ENCODE assay signal across 28 cellular contexts in the genomic region with DNA sequence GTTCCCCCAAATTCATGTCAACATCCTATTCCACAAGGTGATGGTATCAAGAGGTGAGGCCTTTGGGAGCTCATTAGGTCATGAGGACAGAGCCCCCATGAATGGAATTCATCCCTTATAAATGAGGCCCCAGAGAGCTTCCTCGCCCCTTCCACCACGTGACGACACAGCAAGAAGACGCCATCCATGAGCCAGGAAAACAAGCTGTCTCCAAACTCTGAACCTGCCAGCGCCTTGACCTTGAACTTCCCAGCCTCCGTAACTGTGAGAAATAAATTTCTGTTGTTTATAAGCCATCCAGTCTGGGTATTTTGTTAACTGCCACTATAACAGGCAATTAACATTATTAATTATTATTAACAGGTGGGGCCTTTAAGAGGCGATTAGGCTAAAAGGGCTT.
"Had no signal": no experiment of that assay in that cellular context is flagged by ENCODE, and none has a peak within 500 bp of the region (broad histone marks: within the 10 kb centered on the region; RNA-seq: fewer than 3 reads in every experiment).

No MANE protein-coding gene starts in this region.

- FAIRE-seq: endometrium, endothelial cell of umbilical vein, frontal cortex had no signal

- ATAC-seq: effector memory CD8-positive, alpha-beta T cell; esophagus mucosa; foreskin keratinocyte; gastrocnemius medialis; gastroesophageal sphincter; heart left ventricle; heart right ventricle had no signal

- H3K27me3 ChIP-seq: colonic mucosa, dorsolateral prefrontal cortex, esophagus muscularis mucosa, esophagus squamous epithelium, foreskin keratinocyte, gastrocnemius medialis, gastroesophageal sphincter, heart left ventricle, heart right ventricle had no signal

- H3K4me1 ChIP-seq: foreskin keratinocyte had no signal

- H3K9me3 ChIP-seq: colonic mucosa, esophagus muscularis mucosa, esophagus squamous epithelium, gastrocnemius medialis, gastroesophageal sphincter, heart left ventricle, heart right ventricle had no signal

- H3K4me3 ChIP-seq: colonic mucosa, coronary artery, dorsolateral prefrontal cortex, esophagus muscularis mucosa, esophagus squamous epithelium, gastrocnemius medialis, gastroesophageal sphincter, heart left ventricle, heart right ventricle had no signal

- DNase-seq: colonic mucosa; cortex of kidney; dermis blood vessel endothelial cell; dorsolateral prefrontal cortex; effector CD4-positive, alpha-beta T cell; effector CD8-positive, alpha-beta T cell; effector memory CD4-positive, alpha-beta T cell; effector memory CD8-positive, alpha-beta T cell; endodermal cell; erythroblast; esophagus squamous epithelium; foreskin fibroblast; foreskin keratinocyte; foreskin melanocyte; gastrocnemius medialis; glutamatergic neuron; head of caudate nucleus; heart left ventricle; heart right ventricle had no signal

- H3K27me3 Mint-ChIP-seq: dendritic cell treated with granulocyte-macrophage colony-stimulating factor and Interleukin-4, amounts not matched to agents 40 ng/mL and 50 ng/mL, for 4 days; effector memory CD8-positive, alpha-beta T cell had no signal

- H3K4me3 Mint-ChIP-seq: dendritic cell treated with granulocyte-macrophage colony-stimulating factor and Interleukin-4, amounts not matched to agents 40 ng/mL and 50 ng/mL, for 4 days; effector memory CD8-positive, alpha-beta T cell; endodermal cell had no signal

- H3K27ac Mint-ChIP-seq: dendritic cell treated with granulocyte-macrophage colony-stimulating factor and Interleukin-4, amounts not matched to agents 40 ng/mL and 50 ng/mL, for 4 days; effector memory CD8-positive, alpha-beta T cell had no signal

- H3K36me3 ChIP-seq: colonic mucosa had no signal

- H3K27ac ChIP-seq: colonic mucosa, coronary artery, dorsolateral prefrontal cortex, epithelial cell of prostate, esophagus muscularis mucosa, esophagus squamous epithelium, foreskin keratinocyte, gastrocnemius medialis, gastroesophageal sphincter, heart left ventricle, heart right ventricle had no signal
